In genomic region chr1:81466970-81467369, GRCh38 we compare ENCODE assay signal across 22 cellular contexts.
"Had no signal": no experiment of that assay in that cellular context is flagged by ENCODE, and none has a peak within 500 bp of the region (broad histone marks: within the 10 kb centered on the region; RNA-seq: fewer than 3 reads in every experiment).

No MANE protein-coding gene starts in this region.

- DNase-seq: activated CD4-positive, alpha-beta T cell treated with anti-CD3 and anti-CD28 coated beads, Interleukin-2, amount 10 ng/mL, durations not matched to agents 7 days and 5 days; activated CD8-positive, alpha-beta memory T cell treated with anti-CD3 and anti-CD28 coated beads for 24 hours; activated CD8-positive, alpha-beta memory T cell treated with anti-CD3 and anti-CD28 coated beads, Interleukin-2, amount 50 U/mL, for 48 hours; activated effector memory CD4-positive, alpha-beta T cell treated with Interleukin-2 at 50 U/mL for 16 hours; activated naive CD4-positive, alpha-beta T cell treated with anti-CD3 and anti-CD28 coated beads, Interleukin-2, amount 10 ng/mL, durations not matched to agents 7 days and 5 days; activated naive CD8-positive, alpha-beta T cell treated with anti-CD3 and anti-CD28 coated beads, Interleukin-2, amount 50 U/mL, for 24 hours; activated T-cell treated with anti-CD3 and anti-CD28 coated beads, Interleukin-2, amount 50 U/mL, for 48 hours; anterior cingulate cortex; heart right ventricle; immature natural killer cell; mesenchymal stem cell; naive thymus-derived CD4-positive, alpha-beta T cell; occipital lobe; stimulated activated CD4-positive, alpha-beta T cell treated with anti-CD3 and anti-CD28 coated beads, Interleukin-12 subunit alpha, Interleukin-12 subunit beta, amount 100 ng/mL, for 4 hours; stimulated activated CD4-positive, alpha-beta T cell treated with anti-CD3 and anti-CD28 coated beads, Interleukin-2, amount 100 ng/mL, for 24 hours; stimulated activated naive CD8-positive, alpha-beta T cell treated with anti-CD3 and anti-CD28 coated beads, Interleukin-15, Interleukin-2, amounts not matched to agents 100 U/mL and 50 U/mL, for 24 hours; substantia nigra; tibial artery had no signal

- H3K4me3 Mint-ChIP-seq: activated CD4-positive, alpha-beta T cell treated with anti-CD3 and anti-CD28 coated beads, Interleukin-2, amount 10 ng/mL, durations not matched to agents 7 days and 5 days; activated naive CD4-positive, alpha-beta T cell treated with anti-CD3 and anti-CD28 coated beads, Interleukin-2, amount 10 ng/mL, durations not matched to agents 7 days and 5 days; activated naive CD8-positive, alpha-beta T cell treated with anti-CD3 and anti-CD28 coated beads, Interleukin-2, amount 50 U/mL, for 24 hours; immature natural killer cell; naive thymus-derived CD4-positive, alpha-beta T cell; T-helper 1 cell treated with Interleukin-12 subunit alpha and Interleukin-12 subunit beta and Interleukin-4 antibody, amounts not matched to agents 30 μg/mL and 1 μg/mL, for 36 hours had no signal

- ATAC-seq: activated CD4-positive, CD25-positive, alpha-beta regulatory T cell treated with anti-CD3 and anti-CD28 coated beads, Interleukin-2, amount 50 U/mL, for 24 hours; activated naive CD8-positive, alpha-beta T cell treated with anti-CD3 and anti-CD28 coated beads, Interleukin-2, amount 50 U/mL, for 24 hours; esophagus mucosa; gastroesophageal sphincter; heart right ventricle; naive thymus-derived CD4-positive, alpha-beta T cell; stimulated activated naive CD8-positive, alpha-beta T cell treated with anti-CD3 and anti-CD28 coated beads, Interleukin-15, Interleukin-2, amounts not matched to agents 100 U/mL and 50 U/mL, for 24 hours had no signal

- H3K36me3 Mint-ChIP-seq: activated naive CD4-positive, alpha-beta T cell treated with anti-CD3 and anti-CD28 coated beads, Interleukin-2, amount 10 ng/mL, durations not matched to agents 7 days and 5 days; immature natural killer cell; naive thymus-derived CD4-positive, alpha-beta T cell had no signal

- H3K4me1 Mint-ChIP-seq: activated CD4-positive, alpha-beta T cell treated with anti-CD3 and anti-CD28 coated beads, Interleukin-2, amount 10 ng/mL, durations not matched to agents 7 days and 5 days; activated naive CD4-positive, alpha-beta T cell treated with anti-CD3 and anti-CD28 coated beads, Interleukin-2, amount 10 ng/mL, durations not matched to agents 7 days and 5 days; activated naive CD8-positive, alpha-beta T cell treated with anti-CD3 and anti-CD28 coated beads, Interleukin-2, amount 50 U/mL, for 24 hours; immature natural killer cell; naive thymus-derived CD4-positive, alpha-beta T cell had no signal

- H3K27me3 Mint-ChIP-seq: activated CD4-positive, alpha-beta T cell treated with anti-CD3 and anti-CD28 coated beads, Interleukin-2, amount 10 ng/mL, durations not matched to agents 7 days and 5 days; activated naive CD4-positive, alpha-beta T cell treated with anti-CD3 and anti-CD28 coated beads, Interleukin-2, amount 10 ng/mL, durations not matched to agents 7 days and 5 days; activated naive CD8-positive, alpha-beta T cell treated with anti-CD3 and anti-CD28 coated beads, Interleukin-2, amount 50 U/mL, for 24 hours; naive thymus-derived CD4-positive, alpha-beta T cell had no signal

- H3K27ac Mint-ChIP-seq: activated CD4-positive, alpha-beta T cell treated with anti-CD3 and anti-CD28 coated beads, Interleukin-2, amount 10 ng/mL, durations not matched to agents 7 days and 5 days; activated naive CD4-positive, alpha-beta T cell treated with anti-CD3 and anti-CD28 coated beads, Interleukin-2, amount 10 ng/mL, durations not matched to agents 7 days and 5 days; activated naive CD8-positive, alpha-beta T cell treated with anti-CD3 and anti-CD28 coated beads, Interleukin-2, amount 50 U/mL, for 24 hours; immature natural killer cell; naive thymus-derived CD4-positive, alpha-beta T cell; T-helper 1 cell treated with Interleukin-12 subunit alpha and Interleukin-12 subunit beta and Interleukin-4 antibody, amounts not matched to agents 30 μg/mL and 1 μg/mL, for 36 hours had no signal

- H3K9me3 Mint-ChIP-seq: activated CD4-positive, alpha-beta T cell treated with anti-CD3 and anti-CD28 coated beads, Interleukin-2, amount 10 ng/mL, durations not matched to agents 7 days and 5 days; activated naive CD4-positive, alpha-beta T cell treated with anti-CD3 and anti-CD28 coated beads, Interleukin-2, amount 10 ng/mL, durations not matched to agents 7 days and 5 days; activated naive CD8-positive, alpha-beta T cell treated with anti-CD3 and anti-CD28 coated beads, Interleukin-2, amount 50 U/mL, for 24 hours; T-helper 1 cell treated with Interleukin-12 subunit alpha and Interleukin-12 subunit beta and Interleukin-4 antibody, amounts not matched to agents 30 μg/mL and 1 μg/mL, for 36 hours had no signal
